Comparison of ENCODE assay signal across 12 cellular contexts in the genomic region with DNA sequence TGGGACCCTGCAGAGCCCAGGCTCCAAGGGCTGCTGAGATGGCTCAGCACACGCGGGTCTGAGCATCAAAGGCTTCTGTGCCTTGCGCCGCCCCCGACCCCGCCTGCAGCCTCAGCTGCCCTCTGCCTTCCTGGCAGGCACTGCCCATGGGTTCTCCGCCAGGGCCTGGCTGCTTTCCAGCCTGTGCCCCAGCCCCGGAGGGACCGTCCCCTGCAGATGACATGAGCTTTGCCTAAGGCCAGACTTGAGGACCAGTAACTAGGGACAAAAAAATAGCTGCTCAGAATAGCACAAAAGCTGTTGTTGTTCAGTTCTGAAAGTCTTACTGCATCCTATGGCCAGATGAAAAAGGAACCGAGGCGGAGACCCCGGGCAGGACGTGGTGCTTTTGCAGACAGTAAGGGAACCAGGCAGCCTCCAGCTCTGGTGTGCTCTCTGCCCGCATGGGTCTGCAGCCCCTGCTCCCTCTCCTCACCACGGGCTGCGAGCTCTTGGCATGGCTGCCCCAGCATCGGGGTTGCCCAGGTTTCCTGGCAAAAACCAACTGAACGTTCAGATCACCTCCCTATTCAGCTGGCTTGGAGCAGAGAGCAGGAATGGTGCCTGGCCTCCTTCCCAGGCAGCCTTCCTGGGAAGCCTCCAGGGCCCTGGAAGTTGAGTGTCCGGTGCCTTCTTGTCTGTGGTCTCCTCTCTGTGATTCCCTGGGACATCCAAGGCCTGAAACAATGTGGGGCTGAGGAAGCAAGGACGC. TPM values are rescaled to one million over a fixed set of nuclear protein-coding genes. Genes with fewer than 3 reads are reported as not detected.
DNase-seq lines count a peak whose midpoint lies in the region; ATAC-seq and TF ChIP-seq lines count a peak whose summit lies in the region.
"Had no signal": no experiment of that assay in that cellular context is flagged by ENCODE, and none has a peak within 500 bp of the region (broad histone marks: within the 10 kb centered on the region; RNA-seq: fewer than 3 reads in every experiment).

No MANE protein-coding gene starts in this region.

- H3K4me1 Mint-ChIP-seq in neural progenitor cell = peaks cover 39% of the 10 kb centered on the region

- peaks cover 0 to 5% (median 0%) of the 10 kb centered on the region in 4 donors for H3K27me3 ChIP-seq in esophagus muscularis mucosa
- no peaks in the 10 kb centered on the region for H3K27me3 ChIP-seq in neural progenitor cell

- H3K4me1 ChIP-seq in HEK293 (ENCODE audit: control insufficient read depth, insufficient read depth, low read length) = no peaks in the 10 kb centered on the region
- H3K4me1 ChIP-seq in esophagus muscularis mucosa = peaks cover 20 to 34% (median 33%) of the 10 kb centered on the region in 4 donors
- H3K4me1 ChIP-seq in neural progenitor cell = no peaks in the 10 kb centered on the region

- peak overlapping the region; percentile 72 for H3K27ac Mint-ChIP-seq in neural progenitor cell

- peak; percentile 14 for DNase-seq in AG08396 (ENCODE audit: low spot score)
- DNase-seq in esophagus muscularis mucosa (ENCODE audit: extremely low spot score) = no peak
- DNase-seq in neural progenitor cell (ENCODE audit: low spot score) = no peak
- no peak for DNase-seq in SKM-1 treated with dmso at 0.1 percent for 144 hours (lab: John Stamatoyannopoulos, UW; ENCODE audit: unreplicated experiment)
- DNase-seq in RWPE1 (ENCODE audit: low spot score) = no peak
- no peak for DNase-seq in NCI-H1694 treated with DMSO at 0.1 percent for 48 hours (lab: John Stamatoyannopoulos, UW)
- DNase-seq: stimulated activated CD4-positive, alpha-beta T cell treated with anti-CD3 and anti-CD28 coated beads, Interleukin-1b, Interleukin-23, amount 100 ng/mL, for 48 hours had no signal

- POLR2A ChIA-PET in HEK293 (lab: Yijun Ruan, JAX) (no interaction called here), RWPE1 (lab: Yijun Ruan, JAX; ENCODE audit: low non-redundant PET) (interaction anchor here (0.5 kb wide), 1 partner anchor 292 kb away, joined by 3 read pairs; no protein-coding TSS in a partner anchor)

- H3K9ac ChIP-seq in neural progenitor cell = no peak overlapping the region
- H3K9ac ChIP-seq: KMS-11 had no signal

- CTCF ChIA-PET in HEK293 (lab: Yijun Ruan, JAX) = no interaction called here
- CTCF ChIA-PET in RWPE1 (lab: Yijun Ruan, JAX) = interaction anchor here (0.7 kb wide), 1 partner anchor 407 kb away, joined by 3 read pairs; a partner anchor contains a TSS

- H3K4me2 ChIP-seq in neural progenitor cell = no peak overlapping the region
- H3K4me2 ChIP-seq: KMS-11 had no signal

- no peaks in the 10 kb centered on the region for H3K79me2 ChIP-seq in neural progenitor cell (ENCODE audit: low read depth)

- TF ChIP-seq CTCF in HEK293 (tag by site-specific recombination; IDR thresholded peaks at IDR 0.05) (no peak), esophagus muscularis mucosa (IDR thresholded peaks at IDR 0.05) (no peak), neural progenitor cell (IDR thresholded peaks at IDR 0.05) (no peak), RWPE1 (conservative IDR thresholded peaks at IDR 0.05; ENCODE audit: low read depth) (no peak)

- H2AFZ ChIP-seq in neural progenitor cell (replicated peaks) = peak overlapping the region; percentile 56

- TF ChIP-seq POLR2A in esophagus muscularis mucosa (IDR thresholded peaks at IDR 0.05; ENCODE audit: low read depth) = no peak

- peaks cover 3% of the 10 kb centered on the region for H3K9me3 Mint-ChIP-seq in neural progenitor cell

- H3K27ac ChIP-seq in HEK293 (ENCODE audit: extremely low read depth, low read depth, low read length) = no peak overlapping the region
- peak overlapping the region; percentile 68 to 83 (median 72) for H3K27ac ChIP-seq in esophagus muscularis mucosa (replicated peaks in 1 of 4)
- H3K27ac ChIP-seq in neural progenitor cell = no peak overlapping the region
- no peak overlapping the region for H3K27ac ChIP-seq in RWPE1
- H3K27ac ChIP-seq: KMS-11 had no signal

- H3K36me3 Mint-ChIP-seq in neural progenitor cell = no peaks in the 10 kb centered on the region

- H3F3A ChIP-seq in neural progenitor cell (ENCODE audit: low read depth) = no peaks in the 10 kb centered on the region

- intact Hi-C loops in esophagus muscularis mucosa (cut with DNase I) = no loop called here

- H3K9me3 ChIP-seq in HEK293 (ENCODE audit: control insufficient read depth, insufficient read depth, low read depth, low read length) (no peaks in the 10 kb centered on the region), esophagus muscularis mucosa (no peaks in the 10 kb centered on the region), neural progenitor cell (ENCODE audit: low read depth) (no peaks in the 10 kb centered on the region)

- H3K4me3 ChIP-seq in HEK293 (ENCODE audit: low read depth, low read length) (no peak overlapping the region), esophagus muscularis mucosa (peak overlapping the region; percentile 26 to 44 (median 38)), neural progenitor cell (no peak overlapping the region)

- H4K20me1 ChIP-seq in neural progenitor cell (ENCODE audit: low read depth) = no peaks in the 10 kb centered on the region

- H3K4me3 Mint-ChIP-seq in neural progenitor cell = no peak overlapping the region
- H3K4me3 Mint-ChIP-seq: neural crest cell had no signal

- ATAC-seq in GM21825 (IDR thresholded peaks at IDR 0.05; ENCODE audit: unreplicated experiment) = no peak

- peaks cover 11% of the 10 kb centered on the region for H3K27me3 Mint-ChIP-seq in neural progenitor cell (ENCODE audit: insufficient read depth, low read depth)

- WGBS in esophagus muscularis mucosa = 44% methylated on average over 19 of the region's 20 CpGs

- H3K36me3 ChIP-seq in HEK293 (ENCODE audit: control insufficient read depth in 2 of 2, insufficient read depth in 1 of 2, low read length in 2 of 2) (no peaks in the 10 kb centered on the region), esophagus muscularis mucosa (no peaks in the 10 kb centered on the region), neural progenitor cell (no peaks in the 10 kb centered on the region)

- TF ChIP-seq EP300 in esophagus muscularis mucosa (IDR thresholded peaks at IDR 0.05) = no peak

TF ChIP-seq in HEK293, 187 proteins besides CTCF, POLR2A, EP300 and RAD21:
- TF ChIP-seq ZFHX2 (tag by site-specific recombination; conservative IDR thresholded peaks at IDR 0.05) = peak; percentile 29; the same call in 1 of the 2 replicates
- TF ChIP-seq, protein P1, sequence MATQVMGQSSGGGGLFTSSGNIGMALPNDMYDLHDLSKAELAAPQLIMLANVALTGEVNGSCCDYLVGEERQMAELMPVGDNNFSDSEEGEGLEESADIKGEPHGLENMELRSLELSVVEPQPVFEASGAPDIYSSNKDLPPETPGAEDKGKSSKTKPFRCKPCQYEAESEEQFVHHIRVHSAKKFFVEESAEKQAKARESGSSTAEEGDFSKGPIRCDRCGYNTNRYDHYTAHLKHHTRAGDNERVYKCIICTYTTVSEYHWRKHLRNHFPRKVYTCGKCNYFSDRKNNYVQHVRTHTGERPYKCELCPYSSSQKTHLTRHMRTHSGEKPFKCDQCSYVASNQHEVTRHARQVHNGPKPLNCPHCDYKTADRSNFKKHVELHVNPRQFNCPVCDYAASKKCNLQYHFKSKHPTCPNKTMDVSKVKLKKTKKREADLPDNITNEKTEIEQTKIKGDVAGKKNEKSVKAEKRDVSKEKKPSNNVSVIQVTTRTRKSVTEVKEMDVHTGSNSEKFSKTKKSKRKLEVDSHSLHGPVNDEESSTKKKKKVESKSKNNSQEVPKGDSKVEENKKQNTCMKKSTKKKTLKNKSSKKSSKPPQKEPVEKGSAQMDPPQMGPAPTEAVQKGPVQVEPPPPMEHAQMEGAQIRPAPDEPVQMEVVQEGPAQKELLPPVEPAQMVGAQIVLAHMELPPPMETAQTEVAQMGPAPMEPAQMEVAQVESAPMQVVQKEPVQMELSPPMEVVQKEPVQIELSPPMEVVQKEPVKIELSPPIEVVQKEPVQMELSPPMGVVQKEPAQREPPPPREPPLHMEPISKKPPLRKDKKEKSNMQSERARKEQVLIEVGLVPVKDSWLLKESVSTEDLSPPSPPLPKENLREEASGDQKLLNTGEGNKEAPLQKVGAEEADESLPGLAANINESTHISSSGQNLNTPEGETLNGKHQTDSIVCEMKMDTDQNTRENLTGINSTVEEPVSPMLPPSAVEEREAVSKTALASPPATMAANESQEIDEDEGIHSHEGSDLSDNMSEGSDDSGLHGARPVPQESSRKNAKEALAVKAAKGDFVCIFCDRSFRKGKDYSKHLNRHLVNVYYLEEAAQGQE (tag by site-specific recombination; IDR thresholded peaks at IDR 0.05) = no peak
- no peak for TF ChIP-seq ZXDB (tag by site-specific recombination; IDR thresholded peaks at IDR 0.05)

RNA-seq across cellular contexts. Expression of a gene that starts 12.5 kb away (rescaled TPM):
- total RNA-seq in esophagus muscularis mucosa (not detected), neural progenitor cell (ENCODE audit: low replicate concordance) (not detected in 2 replicates)
- total RNA-seq: NCI-H460, neural crest cell had no signal

RNA-seq across cellular contexts. Expression of a gene that starts 34.1 kb away (rescaled TPM):
- total RNA-seq in esophagus muscularis mucosa = 10 to 100 TPM; 29.5 to 38.1 (median 34.6) TPM
- total RNA-seq in neural progenitor cell (ENCODE audit: low replicate concordance) = 2.9 and 6.0 TPM in 2 replicates

Comparison
In these comparisons a context has a peak if more than half of its experiments do, and no peak if none do; other contexts are left out.
1. H3K27ac ChIP-seq: peak in esophagus muscularis mucosa (4 of 4); none in HEK293 (single experiment), neural progenitor cell (single experiment) and RWPE1 (single experiment).
2. H3K4me3 ChIP-seq: peak in esophagus muscularis mucosa (4 of 4); none in HEK293 (single experiment) and neural progenitor cell (single experiment).